In the genomic region with DNA sequence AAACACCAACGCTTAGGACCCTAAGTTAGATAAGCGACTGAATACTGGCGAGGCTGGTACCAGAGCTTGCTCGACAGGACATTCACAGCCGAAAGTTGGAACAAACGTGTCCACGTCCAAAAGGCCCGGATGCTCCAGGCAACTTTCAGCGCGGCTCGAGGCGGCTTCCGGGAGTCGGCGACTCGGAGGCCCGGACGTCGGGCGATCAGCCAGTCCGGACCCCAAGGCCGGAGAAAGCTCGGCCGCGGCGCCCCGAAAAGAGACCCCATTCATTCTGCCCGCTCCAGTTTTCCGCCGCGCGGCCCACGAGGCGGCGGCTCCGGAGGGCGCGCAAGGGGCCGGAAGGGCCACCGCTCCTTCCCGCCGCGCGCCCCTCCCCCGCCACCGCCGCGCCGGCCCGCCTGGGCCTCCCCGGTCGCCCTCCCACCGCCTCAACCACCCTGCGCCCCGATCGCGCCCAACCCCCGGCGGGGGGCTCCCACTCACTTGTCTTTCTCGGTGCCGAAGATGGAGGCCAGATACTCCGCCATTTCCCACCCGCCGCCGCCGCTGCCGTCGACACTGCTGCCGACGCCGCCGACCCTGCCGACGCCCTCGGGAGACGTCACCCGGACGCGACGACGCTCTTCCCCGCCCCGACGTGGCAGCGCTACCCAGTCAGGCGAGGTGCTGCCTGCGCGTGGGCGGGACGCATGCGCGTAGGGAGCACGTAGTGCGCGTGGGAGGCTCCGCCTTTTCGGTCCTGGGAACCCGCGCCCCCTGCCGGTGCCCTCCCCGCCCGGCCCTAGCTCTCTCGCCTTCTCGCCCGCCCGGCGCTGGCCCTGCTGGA, we compare ENCODE assay signal across 7 cellular contexts. TPM values are rescaled to one million over a fixed set of nuclear protein-coding genes. Genes with fewer than 3 reads are reported as not detected.
A peak's percentile ranks its signal among the peaks of the same experiment; 100 is the strongest.
DNase-seq lines count a peak whose midpoint lies in the region; ATAC-seq and TF ChIP-seq lines count a peak whose summit lies in the region.
"Not testable (repeated sequence)": the region's sequence is repeated elsewhere in the genome, so short reads cannot be mapped to it uniquely, and the experiment has no call there.

Gene U2AF1, minus strand, starts transcription at position 606 of the 829 bp plus-strand sequence. Its CDS starts 76 bp downstream, at position 530.

- TF ChIP-seq CTCF in NB4 (IDR thresholded peaks at IDR 0.05; ENCODE audit: low read depth, low read length); liver (IDR thresholded peaks at IDR 0.05; ENCODE audit: low read depth, low read length, missing input control): not testable (repeated sequence)

- DNase-seq in NB4 (ENCODE audit: low read depth) = peak; percentile 25
- DNase-seq in activated T-cell treated with anti-CD3 and anti-CD28 coated beads, Interleukin-2, amount 50 U/mL, for 4 hours = not testable (repeated sequence)

- TF ChIP-seq RAD21 in liver (IDR thresholded peaks at IDR 0.05) = not testable (repeated sequence)

- H3K4me1 ChIP-seq in liver (ENCODE audit: control insufficient read depth in 4 of 4, insufficient read depth in 4 of 4, low read length in 3 of 4); skeletal muscle tissue (ENCODE audit: control insufficient read depth in 3 of 3, insufficient read depth in 3 of 3, low read length in 3 of 3): not testable (repeated sequence)

- not testable (repeated sequence) for H3K27me3 Mint-ChIP-seq in activated T-cell treated with anti-CD3 and anti-CD28 coated beads, Interleukin-2, amount 50 U/mL, for 4 hours (ENCODE audit: low read depth)

- not testable (repeated sequence) for H3K9me3 ChIP-seq in liver (ENCODE audit: control insufficient read depth in 4 of 4, low read length in 3 of 4); skeletal muscle tissue (ENCODE audit: control insufficient read depth in 3 of 3, low read length in 3 of 3)

- H3K36me3 Mint-ChIP-seq in activated T-cell treated with anti-CD3 and anti-CD28 coated beads, Interleukin-2, amount 50 U/mL, for 4 hours (ENCODE audit: insufficient read depth) = not testable (repeated sequence)

- H3K27me3 ChIP-seq in liver (ENCODE audit: control insufficient read depth in 4 of 4, insufficient read depth in 4 of 4, low read length in 3 of 4); skeletal muscle tissue (ENCODE audit: control insufficient read depth in 3 of 3, insufficient read depth in 3 of 3, low read length in 3 of 3): not testable (repeated sequence)

- H3K4me3 ChIP-seq in NB4 (ENCODE audit: low read depth, low read length) (peak within 1 kb of the TSS; percentile 55), liver (ENCODE audit: low read depth in 1 of 3, low read length in 3 of 3) (peak within 1 kb of the TSS in 2 of 3 donors; percentile 46 to 54), skeletal muscle tissue (ENCODE audit: low read length in 3 of 3) (peak within 1 kb of the TSS in 1 of 3 donors; percentile 60)

- H3K9ac ChIP-seq in liver (ENCODE audit: low read depth in 1 of 2, low read length in 2 of 2) = not testable (repeated sequence)
- peak within 1 kb of the TSS in 1 of 3 donors; percentile 59 for H3K9ac ChIP-seq in skeletal muscle tissue (ENCODE audit: low read depth in 1 of 3, low read length in 3 of 3)

- ATAC-seq in GM18909 (IDR thresholded peaks at IDR 0.05; ENCODE audit: poor library complexity, unreplicated experiment) = peak; percentile 75
- peak; percentile 57 for ATAC-seq in HG02884 (IDR thresholded peaks at IDR 0.05; ENCODE audit: unreplicated experiment)
- ATAC-seq in activated T-cell treated with anti-CD3 and anti-CD28 coated beads, Interleukin-2, amount 50 U/mL, for 4 hours = peak; percentile 82 to 91

- not testable (repeated sequence) for TF ChIP-seq POLR2A in NB4 (IDR thresholded peaks at IDR 0.05; ENCODE audit: extremely low read depth, insufficient read length)

- H3K27ac ChIP-seq in liver (ENCODE audit: low read depth in 1 of 2, low read length in 2 of 2) = not testable (repeated sequence)
- peak within 1 kb of the TSS; percentile 47 for H3K27ac ChIP-seq in skeletal muscle tissue (ENCODE audit: low read depth, low read length)

- WGBS in liver = under 1% methylated on average over 51 of the region's 107 CpGs

- in situ Hi-C loops in endometrial microvascular endothelial cells (cut with HindIII; ENCODE audit: inconsistent ontology term, low pct_unique_long_range_greater_than_20kb, low sequenced_read_pairs) = not testable (repeated sequence)

- peak within 1 kb of the TSS; percentile 62 for H3K4me3 Mint-ChIP-seq in activated T-cell treated with anti-CD3 and anti-CD28 coated beads, Interleukin-2, amount 50 U/mL, for 4 hours

- not testable (repeated sequence) for H3K4me1 Mint-ChIP-seq in activated T-cell treated with anti-CD3 and anti-CD28 coated beads, Interleukin-2, amount 50 U/mL, for 4 hours (ENCODE audit: low read depth)

- H3K9me3 Mint-ChIP-seq in activated T-cell treated with anti-CD3 and anti-CD28 coated beads, Interleukin-2, amount 50 U/mL, for 4 hours = not testable (repeated sequence)

- H3K36me3 ChIP-seq in liver (ENCODE audit: control insufficient read depth in 4 of 4, insufficient read depth in 3 of 4, low read depth in 1 of 4, low read length in 3 of 4); skeletal muscle tissue (ENCODE audit: control insufficient read depth in 3 of 3, insufficient read depth in 3 of 3, low read length in 3 of 3): not testable (repeated sequence)

RNA-seq across cellular contexts. Expression of gene U2AF1, which starts in this region (rescaled TPM):
- 10 to 100 TPM; 17.8 to 57.1 (median 27.0) TPM for total RNA-seq in activated T-cell treated with anti-CD3 and anti-CD28 coated beads, Interleukin-2, amount 50 U/mL, for 4 hours
- 17.0 TPM for total RNA-seq in endometrial microvascular endothelial cells (ENCODE audit: inconsistent ontology term)
- 10 to 100 TPM; 13.7 to 28.6 TPM for total RNA-seq in liver
- polyA plus RNA-seq in liver = 10 to 100 TPM; 10.9 to 19.2 TPM
- total RNA-seq in skeletal muscle tissue = 20.9 TPM
